In the genomic region with DNA sequence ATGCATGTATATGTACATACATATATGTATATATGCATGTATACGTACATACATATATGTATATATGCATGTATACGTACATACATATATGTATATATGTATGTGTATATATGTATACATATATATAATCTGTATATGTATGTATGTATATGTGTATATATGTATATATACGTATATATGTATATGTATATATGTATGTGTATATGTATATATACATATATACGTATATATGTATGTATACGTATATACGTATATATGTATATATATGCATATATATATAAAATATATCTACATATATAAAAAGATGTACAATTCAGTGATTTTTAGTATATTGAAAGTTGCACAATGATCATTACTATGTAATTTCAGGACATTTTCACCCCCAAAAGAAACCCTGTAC, we compare ENCODE assay signal across 4 cellular contexts. TPM values are rescaled to one million over a fixed set of nuclear protein-coding genes. Genes with fewer than 3 reads are reported as not detected.
"Had no signal": no experiment of that assay in that cellular context is flagged by ENCODE, and none has a peak within 500 bp of the region (broad histone marks: within the 10 kb centered on the region; RNA-seq: fewer than 3 reads in every experiment).

No MANE protein-coding gene starts in this region.

RNA-seq across cellular contexts. Expression of a gene that starts 30.7 kb away (rescaled TPM):
- total RNA-seq: GM23338, H1, H9, HT-29 had no signal
- polyA plus RNA-seq: GM23338, H1 had no signal
